Comparison of ENCODE assay signal across 8 cellular contexts in the genomic region with DNA sequence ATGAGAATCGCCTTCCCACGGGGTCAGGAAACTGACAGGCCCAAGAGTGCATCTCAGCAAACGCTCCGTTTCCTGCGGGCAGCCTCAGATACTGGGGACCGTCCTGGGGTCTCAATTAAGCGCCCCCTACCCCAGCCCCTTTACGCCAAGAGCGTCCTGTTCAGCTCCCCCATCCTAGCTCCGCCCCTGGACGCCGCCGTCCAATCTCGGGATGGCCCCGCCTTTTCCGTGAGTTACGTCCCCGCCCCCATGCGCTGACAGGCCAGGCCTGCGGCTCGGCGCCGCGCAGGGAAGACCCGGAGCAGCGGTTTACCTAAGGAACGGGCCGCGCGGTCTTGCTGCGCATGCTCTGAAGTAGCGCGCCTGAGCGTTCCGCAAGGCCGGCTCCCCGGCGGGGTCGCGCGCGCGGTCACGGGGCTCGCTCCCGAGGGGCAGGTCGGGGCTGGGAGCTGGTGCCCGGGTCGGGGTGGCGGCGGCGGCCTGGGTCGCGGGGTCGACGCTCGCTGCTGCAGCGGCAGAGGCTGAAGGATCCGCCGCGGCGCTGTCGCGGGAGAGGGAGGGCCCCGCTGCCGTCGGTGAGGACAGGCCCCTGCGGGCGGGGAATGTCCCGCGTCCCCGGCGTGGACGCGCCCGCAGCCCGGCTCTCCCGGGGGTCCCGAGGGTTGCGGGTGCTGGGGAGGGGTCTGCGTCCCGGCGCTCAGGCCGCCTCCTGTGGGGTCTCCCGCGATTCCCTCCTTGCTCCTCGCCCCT. TPM values are rescaled to one million over a fixed set of nuclear protein-coding genes. Genes with fewer than 3 reads are reported as not detected.
DNase-seq lines count a peak whose midpoint lies in the region; ATAC-seq, FAIRE-seq and TF ChIP-seq lines count a peak whose summit lies in the region.

A gene with protein sequence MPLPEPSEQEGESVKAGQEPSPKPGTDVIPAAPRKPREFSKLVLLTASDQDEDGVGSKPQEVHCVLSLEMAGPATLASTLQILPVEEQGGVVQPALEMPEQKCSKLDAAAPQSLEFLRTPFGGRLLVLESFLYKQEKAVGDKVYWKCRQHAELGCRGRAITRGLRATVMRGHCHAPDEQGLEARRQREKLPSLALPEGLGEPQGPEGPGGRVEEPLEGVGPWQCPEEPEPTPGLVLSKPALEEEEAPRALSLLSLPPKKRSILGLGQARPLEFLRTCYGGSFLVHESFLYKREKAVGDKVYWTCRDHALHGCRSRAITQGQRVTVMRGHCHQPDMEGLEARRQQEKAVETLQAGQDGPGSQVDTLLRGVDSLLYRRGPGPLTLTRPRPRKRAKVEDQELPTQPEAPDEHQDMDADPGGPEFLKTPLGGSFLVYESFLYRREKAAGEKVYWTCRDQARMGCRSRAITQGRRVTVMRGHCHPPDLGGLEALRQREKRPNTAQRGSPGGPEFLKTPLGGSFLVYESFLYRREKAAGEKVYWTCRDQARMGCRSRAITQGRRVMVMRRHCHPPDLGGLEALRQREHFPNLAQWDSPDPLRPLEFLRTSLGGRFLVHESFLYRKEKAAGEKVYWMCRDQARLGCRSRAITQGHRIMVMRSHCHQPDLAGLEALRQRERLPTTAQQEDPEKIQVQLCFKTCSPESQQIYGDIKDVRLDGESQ (plus strand): TSS at position 352 of the 750 bp plus-strand sequence. CDS start 17,755 bp downstream, outside the sequence.

- H3K27ac ChIP-seq in OCI-LY1 (ENCODE audit: low read depth, low read length, poor library complexity, severe bottlenecking) (no peak within 1 kb of the TSS), mesodermal cell (ENCODE audit: low read depth, low read length, severe bottlenecking) (no peak within 1 kb of the TSS)

- H3K27me3 ChIP-seq in OCI-LY1 (ENCODE audit: insufficient read depth, low read length) = no peaks in the 10 kb centered on the region

- H3K9ac ChIP-seq in OCI-LY1 (ENCODE audit: low read length) = peak within 1 kb of the TSS; percentile 86

- H3K9me3 ChIP-seq in OCI-LY1 (ENCODE audit: low read length) (no peaks in the 10 kb centered on the region), mesodermal cell (ENCODE audit: control insufficient read depth, low read length) (no peaks in the 10 kb centered on the region)

- in situ Hi-C loops in endometrial microvascular endothelial cells (cut with HindIII; ENCODE audit: inconsistent ontology term, low pct_unique_long_range_greater_than_20kb, low sequenced_read_pairs) = no loop called here

- H3F3A ChIP-seq in OCI-LY1 (ENCODE audit: insufficient read depth, low read length) = peaks cover 6% of the 10 kb centered on the region; the same call in 1 of the 2 replicates

- H4K20me1 ChIP-seq in OCI-LY1 (ENCODE audit: insufficient read depth, low read length) = no peaks in the 10 kb centered on the region

- H3K79me2 ChIP-seq in OCI-LY1 (ENCODE audit: insufficient read depth, low read length) = no peaks in the 10 kb centered on the region

- FAIRE-seq in D721Med (lab: Jason Lieb, UNC) = no peak

- DNase-seq in D721Med (ENCODE audit: insufficient read length, low spot score) = peak; percentile 94
- DNase-seq in HuH-7 (ENCODE audit: low spot score) = peak; percentile 91
- peak; percentile 99 for DNase-seq in activated CD8-positive, alpha-beta memory T cell treated with anti-CD3 and anti-CD28 coated beads, Interleukin-2, amount 50 U/mL, for 4 hours
- DNase-seq in stimulated activated CD8-positive, alpha-beta memory T cell treated with anti-CD3 and anti-CD28 coated beads, Interleukin-15, amount 100 ng/mL, for 24 hours (ENCODE audit: low read depth) = peak; percentile 98

- peak; percentile 74 for ATAC-seq in GM21526 (IDR thresholded peaks at IDR 0.05; ENCODE audit: low FRiP score, unreplicated experiment)

- H3K4me1 ChIP-seq in OCI-LY1 (ENCODE audit: insufficient read depth, low read length, severe bottlenecking) = peaks cover 16% of the 10 kb centered on the region
- H3K4me1 ChIP-seq in mesodermal cell (ENCODE audit: control insufficient read depth, insufficient read depth, low read length, poor library complexity, severe bottlenecking) = peaks cover 10% of the 10 kb centered on the region

- peak within 1 kb of the TSS; percentile 91 for H3K4me3 ChIP-seq in OCI-LY1 (ENCODE audit: low read depth, low read length, poor library complexity, severe bottlenecking)
- H3K4me3 ChIP-seq in mesodermal cell (ENCODE audit: extremely low read depth, insufficient read depth, low read length, poor library complexity, severe bottlenecking) = peak within 1 kb of the TSS; percentile 46

- peak within 1 kb of the TSS; percentile 96 for H3K4me2 ChIP-seq in OCI-LY1 (ENCODE audit: low read length)

- peak within 1 kb of the TSS; percentile 98 for H2AFZ ChIP-seq in OCI-LY1 (ENCODE audit: low read length)

- H3K36me3 ChIP-seq in OCI-LY1 (ENCODE audit: insufficient read depth, low read length) (peaks cover 8% of the 10 kb centered on the region; the same call in 1 of the 2 replicates), mesodermal cell (ENCODE audit: control insufficient read depth, insufficient read depth, low read length) (peaks cover 19% of the 10 kb centered on the region)

- WGBS in mesodermal cell (ENCODE audit: insufficient coverage in 2 of 2), 2 experiments = 0 to 1% methylated on average over 71 of the region's 87 CpGs

- TF ChIP-seq CTCF in D721Med (IDR thresholded peaks at IDR 0.05; ENCODE audit: insufficient read depth, missing control alignments) (no peak), OCI-LY1 (IDR thresholded peaks at IDR 0.05; ENCODE audit: low read length) (no peak)

- H3K9me2 ChIP-seq in OCI-LY1 (ENCODE audit: low read depth, low read length) = no peaks in the 10 kb centered on the region

RNA-seq across cellular contexts. Expression of the gene that starts here (rescaled TPM):
- total RNA-seq in endometrial microvascular endothelial cells (ENCODE audit: inconsistent ontology term) = 42.6 TPM
- 23.1 TPM for polyA plus RNA-seq in mesodermal cell (2013, experiment 1 of 2)
- polyA plus RNA-seq in mesodermal cell (2013, experiment 2 of 2) = 19.3 TPM
